ENCODE assay signal across 8 cellular contexts in the genomic region with DNA sequence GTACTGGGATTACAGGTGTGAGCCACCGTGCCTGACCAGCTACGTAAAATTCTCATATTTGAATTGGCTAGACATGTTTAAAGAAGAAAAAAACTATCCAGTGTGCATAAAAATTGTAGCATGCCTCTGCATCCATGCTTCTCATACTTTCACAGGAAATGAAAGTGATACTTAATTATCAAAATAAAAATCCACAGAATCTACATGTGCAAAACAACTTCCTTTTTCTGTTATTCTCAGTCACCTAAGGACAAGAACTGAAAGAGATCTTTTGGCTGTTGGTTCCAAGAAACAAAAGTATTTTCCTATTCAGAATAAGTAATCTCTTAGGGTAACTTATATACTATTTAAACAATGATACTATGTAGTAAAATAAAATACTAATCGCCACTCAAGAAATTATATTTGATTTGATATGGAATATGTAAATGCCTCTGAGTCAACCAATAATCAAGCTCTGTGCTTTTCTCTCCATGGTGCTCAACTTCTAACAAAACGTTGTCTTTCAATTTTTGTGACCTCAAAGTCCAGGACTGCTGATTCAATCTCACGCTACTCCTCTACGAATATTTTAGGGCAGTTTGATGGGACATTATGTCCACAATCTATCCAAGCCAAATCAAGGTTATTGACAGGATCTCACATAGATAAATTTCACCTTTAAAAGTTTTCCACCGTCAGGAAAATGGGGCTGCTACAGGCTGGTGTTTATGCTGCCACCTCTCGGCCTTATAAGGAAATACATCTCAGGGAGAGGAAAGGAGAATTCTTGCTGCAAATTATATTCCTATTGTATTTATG.
DNase-seq lines count a peak whose midpoint lies in the region; ATAC-seq and TF ChIP-seq lines count a peak whose summit lies in the region.

No MANE protein-coding gene starts in this region.

- intact Hi-C loops in dendritic cell treated with granulocyte-macrophage colony-stimulating factor and Interleukin-4, amounts not matched to agents 40 ng/mL and 50 ng/mL, for 4 days (cut with micrococcal nuclease), result loop anchor here (10.0 kb wide), 1 partner anchor 622 kb away; no protein-coding TSS in a partner anchor

- CTCF ChIA-PET in RWPE1 (lab: Yijun Ruan, JAX), result interaction anchor here (0.5 to 2.5 kb wide), 19 partner anchors 10 to 1499 kb away, joined by 3 to 7 read pairs (median 3); no protein-coding TSS in a partner anchor

- no peaks in the 10 kb centered on the region for H3K36me3 Mint-ChIP-seq in dendritic cell treated with granulocyte-macrophage colony-stimulating factor and Interleukin-4, amounts not matched to agents 40 ng/mL and 50 ng/mL, for 4 days (ENCODE audit: low read depth)
- H3K36me3 Mint-ChIP-seq in naive thymus-derived CD8-positive, alpha-beta T cell, result no peaks in the 10 kb centered on the region

- peak; percentile 54 for DNase-seq in NCI-H1092 treated with DMSO at 0.1 percent for 48 hours (lab: John Stamatoyannopoulos, UW)
- no peak for DNase-seq in NCI-H1092 (lab: John Stamatoyannopoulos, UW)
- peak; percentile 52 for DNase-seq in HT-29 (ENCODE audit: low spot score)
- peak; percentile 79 for DNase-seq in RWPE1 (ENCODE audit: low spot score)
- DNase-seq in naive thymus-derived CD8-positive, alpha-beta T cell, result peak in 5 of 10 donors; percentile 14 to 47 (median 42)
- DNase-seq in GOT3 (lab: John Stamatoyannopoulos, UW), result no peak

- peak overlapping the region; percentile 77 for H3K27ac Mint-ChIP-seq in dendritic cell treated with granulocyte-macrophage colony-stimulating factor and Interleukin-4, amounts not matched to agents 40 ng/mL and 50 ng/mL, for 4 days
- H3K27ac Mint-ChIP-seq in naive thymus-derived CD8-positive, alpha-beta T cell, result peak overlapping the region in 4 of 10 donors; percentile 39 to 58 (median 48)

- POLR2A ChIA-PET in RWPE1 (lab: Yijun Ruan, JAX; ENCODE audit: low non-redundant PET), result no interaction called here
- POLR2A ChIA-PET in naive thymus-derived CD8-positive, alpha-beta T cell (lab: Charles Lee), result interaction anchor here (1.0 kb wide), 1 partner anchor 14 kb away, joined by 4 read pairs; no protein-coding TSS in a partner anchor

- peaks cover 9% of the 10 kb centered on the region for H3K27me3 Mint-ChIP-seq in dendritic cell treated with granulocyte-macrophage colony-stimulating factor and Interleukin-4, amounts not matched to agents 40 ng/mL and 50 ng/mL, for 4 days
- H3K27me3 Mint-ChIP-seq in naive thymus-derived CD8-positive, alpha-beta T cell, result no peaks in the 10 kb centered on the region

- H3K9me3 Mint-ChIP-seq in dendritic cell treated with granulocyte-macrophage colony-stimulating factor and Interleukin-4, amounts not matched to agents 40 ng/mL and 50 ng/mL, for 4 days, result no peaks in the 10 kb centered on the region
- no peaks in the 10 kb centered on the region for H3K9me3 Mint-ChIP-seq in naive thymus-derived CD8-positive, alpha-beta T cell

- peak overlapping the region; percentile 9 for H3K4me3 Mint-ChIP-seq in dendritic cell treated with granulocyte-macrophage colony-stimulating factor and Interleukin-4, amounts not matched to agents 40 ng/mL and 50 ng/mL, for 4 days
- peak overlapping the region in 8 of 10 donors; percentile 21 to 75 (median 42) for H3K4me3 Mint-ChIP-seq in naive thymus-derived CD8-positive, alpha-beta T cell

- ATAC-seq in GM19043 (IDR thresholded peaks at IDR 0.05; ENCODE audit: low read depth, unreplicated experiment), result peak; percentile 49
- ATAC-seq in naive thymus-derived CD8-positive, alpha-beta T cell, result peak in 1 of 2 donors; percentile 32

- peak; percentile 89 for TF ChIP-seq CTCF in RWPE1 (conservative IDR thresholded peaks at IDR 0.05; ENCODE audit: low read depth)

- H3K27ac ChIP-seq in RWPE1, result no peak overlapping the region

- H3K4me1 Mint-ChIP-seq in dendritic cell treated with granulocyte-macrophage colony-stimulating factor and Interleukin-4, amounts not matched to agents 40 ng/mL and 50 ng/mL, for 4 days (ENCODE audit: low read depth), result peaks cover 54% of the 10 kb centered on the region
- peaks cover 5 to 41% (median 9%) of the 10 kb centered on the region in 4 donors for H3K4me1 Mint-ChIP-seq in naive thymus-derived CD8-positive, alpha-beta T cell

Comparison
In these comparisons a context has a peak if more than half of its experiments do, and no peak if none do; other contexts are left out.
1. DNase-seq: peak in NCI-H1092 treated with DMSO at 0.1 percent for 48 hours (single experiment), HT-29 (single experiment) and RWPE1 (single experiment); none in NCI-H1092 (single experiment) and GOT3 (single experiment).